Comparison of ENCODE assay signal across 8 cellular contexts in the genomic region with DNA sequence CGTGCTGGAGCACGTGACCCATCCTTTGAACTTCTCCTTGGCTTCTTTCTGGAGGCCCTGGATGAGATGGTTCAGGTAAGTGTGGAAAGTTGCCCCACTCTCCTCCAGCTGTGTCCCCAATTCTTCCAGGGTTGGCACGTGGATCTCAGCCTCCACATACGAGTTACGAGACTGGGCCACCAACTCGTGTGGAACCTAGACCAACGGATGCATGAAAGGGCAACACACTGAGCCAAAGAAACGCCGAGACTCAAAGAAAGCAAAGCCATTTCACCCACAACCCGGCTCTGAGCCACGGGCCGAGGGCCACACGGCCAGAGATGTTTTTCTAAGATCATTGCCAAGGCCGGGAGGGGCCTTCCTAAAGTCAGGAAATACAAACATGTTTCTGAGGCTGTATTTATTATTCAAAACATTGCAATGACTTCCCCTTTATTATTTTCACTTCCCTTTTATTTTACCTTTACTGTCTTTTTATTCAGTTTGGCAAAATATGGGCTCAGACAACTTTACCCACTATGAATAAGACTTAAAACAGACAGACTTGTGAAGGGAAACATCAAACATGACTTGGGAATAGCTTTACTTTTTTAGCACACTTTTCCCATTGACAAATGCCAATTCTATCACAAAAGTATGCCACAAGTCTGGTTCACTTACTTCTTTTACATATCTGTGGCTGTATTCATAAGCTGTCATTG.
DNase-seq lines count a peak whose midpoint lies in the region; ATAC-seq, FAIRE-seq and TF ChIP-seq lines count a peak whose summit lies in the region.

No MANE protein-coding gene starts in this region.

- ATAC-seq in GM21717 (IDR thresholded peaks at IDR 0.05; ENCODE audit: unreplicated experiment): peak; percentile 44
- ATAC-seq in stimulated activated naive CD8-positive, alpha-beta T cell treated with anti-CD3 and anti-CD28 coated beads, Interleukin-15, Interleukin-2, amounts not matched to agents 100 U/mL and 50 U/mL, for 24 hours: no peak
- ATAC-seq in activated CD4-positive, alpha-beta T cell treated with anti-CD3 and anti-CD28 coated beads for 36 hours: no peak

- no peaks in the 10 kb centered on the region for H3K79me2 ChIP-seq in astrocyte (ENCODE audit: insufficient read depth, low read length)

- peaks cover 73% of the 10 kb centered on the region for H3K36me3 ChIP-seq in astrocyte (ENCODE audit: insufficient read depth, low read length)

- peaks cover 0 to 2% (median 0%) of the 10 kb centered on the region in 7 donors for H3K9me3 Mint-ChIP-seq in CD14-positive monocyte
- H3K9me3 Mint-ChIP-seq in astrocyte (ENCODE audit: unreplicated experiment): no peaks in the 10 kb centered on the region
- H3K9me3 Mint-ChIP-seq in activated CD4-positive, alpha-beta T cell treated with anti-CD3 and anti-CD28 coated beads for 36 hours (ENCODE audit: low read depth): no peaks in the 10 kb centered on the region
- H3K9me3 Mint-ChIP-seq in type B pancreatic cell: no peaks in the 10 kb centered on the region

- H3K27me3 Mint-ChIP-seq in CD14-positive monocyte (ENCODE audit: low read depth in 3 of 3) (peaks cover 0 to 6% (median 0%) of the 10 kb centered on the region in 3 donors), astrocyte (ENCODE audit: low read depth, unreplicated experiment) (no peaks in the 10 kb centered on the region), type B pancreatic cell (no peaks in the 10 kb centered on the region)
- peaks cover 7% of the 10 kb centered on the region for H3K27me3 Mint-ChIP-seq in activated CD4-positive, alpha-beta T cell treated with anti-CD3 and anti-CD28 coated beads for 36 hours

- H3K9ac ChIP-seq in astrocyte (ENCODE audit: low read length): peak overlapping the region; percentile 45

- H3K4me2 ChIP-seq in astrocyte (ENCODE audit: low read length): peak overlapping the region; percentile 6

- H3K4me1 Mint-ChIP-seq in CD14-positive monocyte: peaks cover 40% of the 10 kb centered on the region
- H3K4me1 Mint-ChIP-seq in astrocyte (ENCODE audit: low read depth, unreplicated experiment): peaks cover 4% of the 10 kb centered on the region
- no peaks in the 10 kb centered on the region for H3K4me1 Mint-ChIP-seq in activated CD4-positive, alpha-beta T cell treated with anti-CD3 and anti-CD28 coated beads for 36 hours
- peaks cover 21% of the 10 kb centered on the region for H3K4me1 Mint-ChIP-seq in type B pancreatic cell (ENCODE audit: unreplicated experiment)

- H3K27me3 ChIP-seq in astrocyte (ENCODE audit: insufficient read depth, low read length): no peaks in the 10 kb centered on the region

- peaks cover 3 to 5% of the 10 kb centered on the region in 2 donors for H3K36me3 Mint-ChIP-seq in CD14-positive monocyte
- H3K36me3 Mint-ChIP-seq in astrocyte (ENCODE audit: low read depth, unreplicated experiment): peaks cover 40% of the 10 kb centered on the region
- no peaks in the 10 kb centered on the region for H3K36me3 Mint-ChIP-seq in activated CD4-positive, alpha-beta T cell treated with anti-CD3 and anti-CD28 coated beads for 36 hours (ENCODE audit: low read depth)
- peaks cover 24% of the 10 kb centered on the region for H3K36me3 Mint-ChIP-seq in type B pancreatic cell

- DNase-seq in CD14-positive monocyte (ENCODE audit: low spot score) (no peak), astrocyte (ENCODE audit: low read depth) (peak; percentile 72), midbrain (lab: John Stamatoyannopoulos, UW) (peak; percentile 22), NCI-H2171 treated with DMSO at 0.1 percent for 48 hours (lab: John Stamatoyannopoulos, UW) (no peak), type B pancreatic cell (ENCODE audit: extremely low spot score, unreplicated experiment) (no peak)
- DNase-seq in stimulated activated naive CD8-positive, alpha-beta T cell treated with anti-CD3 and anti-CD28 coated beads, Interleukin-15, Interleukin-2, amounts not matched to agents 100 U/mL and 50 U/mL, for 24 hours: no peak
- no peak for DNase-seq in activated CD4-positive, alpha-beta T cell treated with anti-CD3 and anti-CD28 coated beads for 36 hours

- H4K20me1 ChIP-seq in astrocyte (ENCODE audit: insufficient read depth, low read length): no peaks in the 10 kb centered on the region

- POLR2A ChIA-PET in activated CD4-positive, alpha-beta T cell treated with anti-CD3 and anti-CD28 coated beads for 36 hours (lab: Charles Lee): interaction anchor here (0.7 kb wide), 1 partner anchor 180 kb away, joined by 3 read pairs; no protein-coding TSS in a partner anchor

- peak overlapping the region; percentile 11 to 69 for H3K4me3 Mint-ChIP-seq in CD14-positive monocyte
- H3K4me3 Mint-ChIP-seq in astrocyte (ENCODE audit: unreplicated experiment): no peak overlapping the region
- H3K4me3 Mint-ChIP-seq in activated CD4-positive, alpha-beta T cell treated with anti-CD3 and anti-CD28 coated beads for 36 hours: no peak overlapping the region
- no peak overlapping the region for H3K4me3 Mint-ChIP-seq in type B pancreatic cell

- H3K9me3 ChIP-seq in astrocyte (ENCODE audit: insufficient read depth, low read depth, low read length): no peaks in the 10 kb centered on the region

- H3K27ac ChIP-seq in astrocyte (ENCODE audit: low read depth, low read length): peak overlapping the region; percentile 74

- intact Hi-C loops in CD14-positive monocyte (cut with micrococcal nuclease): no loop called here
- intact Hi-C loops in activated CD4-positive, alpha-beta T cell treated with anti-CD3 and anti-CD28 coated beads for 36 hours (cut with DNase I, micrococcal nuclease): no loop called here

- H3K4me3 ChIP-seq in astrocyte (ENCODE audit: insufficient read depth, low read depth, low read length): no peak overlapping the region

- H3K4me1 ChIP-seq in astrocyte (ENCODE audit: insufficient read depth, low read length): peaks cover 20% of the 10 kb centered on the region

- H2AFZ ChIP-seq in astrocyte (ENCODE audit: low read depth, low read length): no peak overlapping the region

- H3K27ac Mint-ChIP-seq in CD14-positive monocyte: peak overlapping the region; percentile 76 to 93 (median 84)
- no peak overlapping the region for H3K27ac Mint-ChIP-seq in astrocyte (ENCODE audit: unreplicated experiment)
- no peak overlapping the region for H3K27ac Mint-ChIP-seq in activated CD4-positive, alpha-beta T cell treated with anti-CD3 and anti-CD28 coated beads for 36 hours
- H3K27ac Mint-ChIP-seq in type B pancreatic cell: no peak overlapping the region

- TF ChIP-seq CTCF in CD14-positive monocyte (IDR thresholded peaks at IDR 0.05) (no peak), astrocyte (IDR thresholded peaks at IDR 0.05; ENCODE audit: insufficient read depth, low read depth, low read length) (no peak), type B pancreatic cell (conservative IDR thresholded peaks at IDR 0.05) (no peak)

- CTCF ChIA-PET in activated CD4-positive, alpha-beta T cell treated with anti-CD3 and anti-CD28 coated beads for 36 hours (lab: Charles Lee): interaction anchor here (0.7 to 1.1 kb wide), 3 partner anchors 11 to 37 kb away, joined by 3 read pairs; no protein-coding TSS in a partner anchor

- FAIRE-seq in astrocyte (lab: Jason Lieb, UNC): peak; percentile 73

Comparison
In these comparisons a context has a peak if more than half of its experiments do, and no peak if none do; other contexts are left out.
1. DNase-seq: peak in astrocyte (single experiment) and midbrain (single experiment); none in CD14-positive monocyte (single experiment), stimulated activated naive CD8-positive, alpha-beta T cell treated with anti-CD3 and anti-CD28 coated beads, Interleukin-15, Interleukin-2, amounts not matched to agents 100 U/mL and 50 U/mL, for 24 hours (single experiment), NCI-H2171 treated with DMSO at 0.1 percent for 48 hours (single experiment), activated CD4-positive, alpha-beta T cell treated with anti-CD3 and anti-CD28 coated beads for 36 hours (single experiment) and type B pancreatic cell (single experiment).
2. H3K27ac Mint-ChIP-seq: peak in CD14-positive monocyte (7 of 7); none in astrocyte (single experiment), activated CD4-positive, alpha-beta T cell treated with anti-CD3 and anti-CD28 coated beads for 36 hours (single experiment) and type B pancreatic cell (single experiment).
3. H3K4me3 Mint-ChIP-seq: peak in CD14-positive monocyte (2 of 2); none in astrocyte (single experiment), activated CD4-positive, alpha-beta T cell treated with anti-CD3 and anti-CD28 coated beads for 36 hours (single experiment) and type B pancreatic cell (single experiment).